Comparison of ENCODE assay signal across 35 cellular contexts in the genomic region with DNA sequence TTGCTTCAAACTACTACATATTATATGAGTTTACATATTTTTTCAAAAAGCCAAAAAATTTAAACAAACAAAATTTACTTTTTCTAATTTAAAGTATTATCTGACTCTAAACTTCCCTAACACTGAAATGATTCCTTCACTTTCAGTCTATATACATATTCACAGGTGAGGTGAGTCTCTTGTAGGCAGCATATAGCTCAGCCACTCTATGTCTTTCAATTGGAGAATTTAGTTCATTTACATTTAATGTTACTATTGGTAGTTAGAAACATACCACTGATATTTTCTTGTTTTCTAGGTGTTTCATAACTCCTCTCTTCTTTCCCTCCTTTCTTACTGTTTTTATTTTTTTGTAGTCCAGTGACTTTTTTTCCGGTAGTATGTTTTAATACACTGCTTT.
"Had no signal": no experiment of that assay in that cellular context is flagged by ENCODE, and none has a peak within 500 bp of the region (broad histone marks: within the 10 kb centered on the region; RNA-seq: fewer than 3 reads in every experiment).

No MANE protein-coding gene starts in this region.

- H3K27me3 ChIP-seq: MG63 had no signal

- DNase-seq: MG63, MV-4-11, NCI-H1048, NCI-H1092, NCI-H1092 treated with DMSO at 0.1 percent for 48 hours, NCI-H1105, NCI-H1105 treated with DMSO at 0.1 percent for 48 hours, NCI-H1417, NCI-H1417 treated with DMSO at 0.1 percent for 48 hours, NCI-H1436, NCI-H1436 treated with DMSO at 0.1 percent for 48 hours, NCI-H146, NCI-H1694, NCI-H1694 treated with DMSO at 0.1 percent for 48 hours, NCI-H187, NCI-H187 treated with DMSO at 0.1 percent for 48 hours, NCI-H1930, NCI-H2029, NCI-H2029 treated with DMSO at 0.1 percent for 48 hours, NCI-H2081, NCI-H2081 treated with DMSO at 0.1 percent for 48 hours, NCI-H2107, NCI-H2171, NCI-H2171 treated with DMSO at 0.1 percent for 48 hours, NCI-H2227 treated with DMSO at 0.1 percent for 48 hours, NCI-H226, NCI-H345, NCI-H446, NCI-H446 treated with DMSO at 0.1 percent for 48 hours, NCI-H510A, NCI-H510A treated with DMSO at 0.1 percent for 48 hours, NCI-H524, NCI-H524 treated with DMSO at 0.1 percent for 48 hours, NCI-H526, NCI-H526 treated with DMSO at 0.1 percent for 48 hours had no signal

- H3K36me3 ChIP-seq: MG63 had no signal

- H3K4me3 ChIP-seq: MG63 had no signal
